In genomic region chr6:144474290-144474689, GRCh38 we compare ENCODE assay signal across 30 cellular contexts.
"Had no signal": no experiment of that assay in that cellular context is flagged by ENCODE, and none has a peak within 500 bp of the region (broad histone marks: within the 10 kb centered on the region; RNA-seq: fewer than 3 reads in every experiment).

No MANE protein-coding gene starts in this region.

- H3K4me3 ChIP-seq: MG63, SK-N-MC had no signal

- H3K27me3 Mint-ChIP-seq: activated B cell treated with CpG ODN at 0.5 μM for 24 hours; activated CD4-positive, alpha-beta memory T cell treated with anti-CD3 and anti-CD28 coated beads, Interleukin-2, amount 10 ng/mL, durations not matched to agents 7 days and 5 days; activated naive CD4-positive, alpha-beta T cell treated with anti-CD3 and anti-CD28 coated beads, Interleukin-2, amount 10 ng/mL, durations not matched to agents 7 days and 5 days; activated T-helper 17 cell treated with anti-CD3 and anti-CD28 coated beads, Interleukin-2, amount 50 U/mL, for 72 hours; brain; T-cell had no signal

- ATAC-seq: activated T-helper 17 cell treated with anti-CD3 and anti-CD28 coated beads, Interleukin-2, amount 50 U/mL, for 72 hours; Panc1; Right ventricle myocardium inferior; T-cell had no signal

- H3K4me1 Mint-ChIP-seq: activated B cell treated with CpG ODN at 0.5 μM for 24 hours had no signal

- H3K4me3 Mint-ChIP-seq: activated B cell treated with CpG ODN at 0.5 μM for 24 hours; activated CD4-positive, alpha-beta memory T cell treated with anti-CD3 and anti-CD28 coated beads, Interleukin-2, amount 10 ng/mL, durations not matched to agents 7 days and 5 days; activated naive CD4-positive, alpha-beta T cell treated with anti-CD3 and anti-CD28 coated beads, Interleukin-2, amount 10 ng/mL, durations not matched to agents 7 days and 5 days; activated T-helper 17 cell treated with anti-CD3 and anti-CD28 coated beads, Interleukin-2, amount 50 U/mL, for 72 hours; brain; T-cell had no signal

- DNase-seq: activated B cell treated with CpG ODN at 0.5 μM for 24 hours; activated CD4-positive, alpha-beta memory T cell treated with anti-CD3 and anti-CD28 coated beads, Interleukin-2, amount 10 ng/mL, durations not matched to agents 7 days and 5 days; activated CD4-positive, alpha-beta T cell treated with anti-CD3 and anti-CD28 coated beads for 1 hour; activated CD4-positive, alpha-beta T cell treated with anti-CD3 and anti-CD28 coated beads, Interleukin-2, amount 50 U/mL, for 1 hour; activated gamma-delta T cell treated with Interleukin-2 at 50 U/mL for 16 hours; activated naive CD4-positive, alpha-beta T cell treated with anti-CD3 and anti-CD28 coated beads, Interleukin-2, amount 10 ng/mL, durations not matched to agents 7 days and 5 days; activated T-cell treated with anti-CD3 and anti-CD28 coated beads for 4 hours; activated T-cell treated with anti-CD3 and anti-CD28 coated beads, Interleukin-2, amount 50 U/mL, for 48 hours; amygdala; MG63; MV-4-11; NCI-H1092 treated with DMSO at 0.1 percent for 48 hours; NCI-H1436; NCI-H1694 treated with DMSO at 0.1 percent for 48 hours; NCI-H2029 treated with DMSO at 0.1 percent for 48 hours; NCI-H2171; NCI-H2227 treated with DMSO at 0.1 percent for 48 hours; NCI-H69; NK-92 treated with Interleukin-12 subunit alpha and Interleukin-12 subunit beta, amount 100 ng/mL, for 24 hours; OCI-M1; RPMI8226; T-cell; T-helper 2 cell; T1000 had no signal

- H3K27ac Mint-ChIP-seq: activated naive CD4-positive, alpha-beta T cell treated with anti-CD3 and anti-CD28 coated beads, Interleukin-2, amount 10 ng/mL, durations not matched to agents 7 days and 5 days; brain had no signal

- H3K36me3 ChIP-seq: MG63 had no signal

- H3K9me3 Mint-ChIP-seq: activated B cell treated with CpG ODN at 0.5 μM for 24 hours; activated CD4-positive, alpha-beta memory T cell treated with anti-CD3 and anti-CD28 coated beads, Interleukin-2, amount 10 ng/mL, durations not matched to agents 7 days and 5 days; activated naive CD4-positive, alpha-beta T cell treated with anti-CD3 and anti-CD28 coated beads, Interleukin-2, amount 10 ng/mL, durations not matched to agents 7 days and 5 days; activated T-helper 17 cell treated with anti-CD3 and anti-CD28 coated beads, Interleukin-2, amount 50 U/mL, for 72 hours; T-cell had no signal

- H3K27ac ChIP-seq: KMS-11, SK-N-MC had no signal

- H3K27me3 ChIP-seq: MG63 had no signal

- H3K9me3 ChIP-seq: MG63 had no signal
